In genomic region chr18:76348267-76349066, GRCh38 we compare ENCODE assay signal across 1 cellular context.
TF ChIP-seq lines count a peak whose summit lies in the region.

No MANE protein-coding gene starts in this region.

TF ChIP-seq in HepG2, 621 proteins besides CTCF, POLR2A, EP300 and RAD21 (continued from another document):
- TF ChIP-seq PRDM15 (CRISPR knock-in tag; IDR thresholded peaks at IDR 0.05), result no peak
- peak; percentile 52; the same call in 1 of the 2 replicates for TF ChIP-seq MYC (CRISPR knock-in tag; IDR thresholded peaks at IDR 0.05; ENCODE audit: borderline replicate concordance)
- 0 out of 2 replicates have a peak, but pooled peaks have one; percentile 17 for TF ChIP-seq FOXK1 (CRISPR knock-in tag; IDR thresholded peaks at IDR 0.05; ENCODE audit: borderline replicate concordance, low read depth)
- no peak for TF ChIP-seq SP2 (CRISPR knock-in tag; IDR thresholded peaks at IDR 0.05)
- TF ChIP-seq RARG (CRISPR knock-in tag; IDR thresholded peaks at IDR 0.05; ENCODE audit: low read depth), result 0 out of 2 replicates have a peak, but pooled peaks have one; percentile 34
- TF ChIP-seq BCL6 (CRISPR knock-in tag; IDR thresholded peaks at IDR 0.05), result peak; percentile 52
- TF ChIP-seq MTA1 (CRISPR knock-in tag; IDR thresholded peaks at IDR 0.05; ENCODE audit: borderline replicate concordance), result peak; percentile 75; the same call in 1 of the 2 replicates
TF ChIP-seq in HepG2: peak in this region for 85.
